ENCODE assay signal across 8 cellular contexts in genomic region chr4:163332526-163333405, GRCh38. TPM values are rescaled to one million over a fixed set of nuclear protein-coding genes. Genes with fewer than 3 reads are reported as not detected.
DNase-seq lines count a peak whose midpoint lies in the region; ATAC-seq and TF ChIP-seq lines count a peak whose summit lies in the region.

Gene NPY1R (minus strand): TSS chr4:163332596. CDS start chr4:163326554, 6,042 bp downstream.

- intact Hi-C loops in thyroid gland (cut with DNase I) = loop anchor here (10.0 kb wide), 1 partner anchor 838 kb away; no protein-coding TSS in a partner anchor

- H3K36me3 ChIP-seq in muscle layer of duodenum (ENCODE audit: control insufficient read depth in 1 of 2, insufficient read depth in 2 of 2, low read length in 2 of 2) (no peaks in the 10 kb centered on the region), thyroid gland (no peaks in the 10 kb centered on the region)

- DNase-seq in AG10803 (ENCODE audit: low read depth) (peak; percentile 77), NCI-H446 (lab: John Stamatoyannopoulos, UW) (peak; percentile 10 to 47), activated T-cell treated with anti-CD3 and anti-CD28 coated beads for 4 hours (peak; percentile 1), fibroblast of peridontal ligament (ENCODE audit: extremely low read depth) (peak; percentile 76), thyroid gland (peak; percentile 67 to 74)

- TF ChIP-seq CTCF in AG10803 (conservative IDR thresholded peaks at IDR 0.05; ENCODE audit: low read length) (peak; percentile 76), thyroid gland (IDR thresholded peaks at IDR 0.05) (peak; percentile 29 to 69 (median 57))

- peak; percentile 85 for ATAC-seq in GM18867 (IDR thresholded peaks at IDR 0.05; ENCODE audit: unreplicated experiment)
- peak; percentile 83 for ATAC-seq in HG03045 (IDR thresholded peaks at IDR 0.05; ENCODE audit: unreplicated experiment)

- H3K4me1 ChIP-seq in muscle layer of duodenum (ENCODE audit: control insufficient read depth in 1 of 2, insufficient read depth in 2 of 2, low read length in 2 of 2) (peaks cover 0 to 6% of the 10 kb centered on the region in 2 donors), thyroid gland (no peaks in the 10 kb centered on the region)

- H3K27ac ChIP-seq in muscle layer of duodenum (ENCODE audit: low read length) (no peak within 1 kb of the TSS), thyroid gland (peak within 1 kb of the TSS in 1 of 3 donors; percentile 40)

- no peak for TF ChIP-seq POLR2A in thyroid gland (IDR thresholded peaks at IDR 0.05)

- no peaks in the 10 kb centered on the region for H3K9me3 ChIP-seq in muscle layer of duodenum (ENCODE audit: control insufficient read depth in 1 of 2, low read length in 2 of 2)
- H3K9me3 ChIP-seq in thyroid gland = no peaks in the 10 kb centered on the region

- H3K27me3 ChIP-seq in muscle layer of duodenum (ENCODE audit: low read depth, low read length) (peaks cover 21% of the 10 kb centered on the region), thyroid gland (no peaks in the 10 kb centered on the region)

- H3K4me3 ChIP-seq in AG10803 (ENCODE audit: low read length) (peak within 1 kb of the TSS; percentile 62), muscle layer of duodenum (ENCODE audit: low read depth in 1 of 2, low read length in 2 of 2) (peak within 1 kb of the TSS; percentile 73 to 75), thyroid gland (replicated peaks in 1 of 3) (peak within 1 kb of the TSS; percentile 12 to 69 (median 43))

- 10% methylated on average over 32 to 36 of the region's 36 CpGs for WGBS in thyroid gland, 2 donors

RNA-seq across cellular contexts. Expression of gene NPY1R, which starts in this region (rescaled TPM):
- 10 to 100 TPM in 2 of 4 donors, 1 to 10 TPM in 2; 5.7 to 16.7 (median 9.0) TPM for total RNA-seq in thyroid gland

Comparison
In these comparisons a context has a peak if more than half of its experiments do, and no peak if none do; other contexts are left out.
1. DNase-seq: peak in every context shown above with its lines; median percentile 77 in AG10803; 76 in fibroblast of peridontal ligament; 70 in thyroid gland; 28 in NCI-H446; 1 in activated T-cell treated with anti-CD3 and anti-CD28 coated beads for 4 hours.